ENCODE assay signal across 13 cellular contexts in the genomic region with DNA sequence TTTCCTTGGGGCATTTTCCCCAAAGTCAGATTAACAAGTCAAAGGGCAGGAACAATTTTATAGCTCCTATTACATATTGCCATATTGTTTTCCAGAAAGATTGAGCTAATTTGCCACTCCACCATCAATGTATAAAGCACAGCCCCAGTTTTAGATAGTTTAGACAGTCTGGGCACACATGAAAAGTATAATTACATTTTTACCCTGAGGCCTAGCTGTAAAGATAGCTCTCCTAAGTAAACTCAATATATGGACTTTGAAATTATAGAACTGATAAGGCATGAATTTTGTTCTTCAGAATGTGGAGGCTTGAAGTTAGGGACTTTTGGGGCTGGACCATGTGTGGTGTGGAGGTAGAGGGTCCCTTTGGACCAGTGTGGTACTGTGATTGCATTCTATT.
"Had no signal": no experiment of that assay in that cellular context is flagged by ENCODE, and none has a peak within 500 bp of the region (broad histone marks: within the 10 kb centered on the region; RNA-seq: fewer than 3 reads in every experiment).

No MANE protein-coding gene starts in this region.

- H3K4me3 ChIP-seq: cardiac muscle cell, heart right ventricle, left ventricle myocardium inferior, lower lobe of right lung, pancreas, right lobe of liver, thyroid gland had no signal

- H3K9me3 ChIP-seq: heart right ventricle, left ventricle myocardium inferior, lower lobe of right lung, pancreas, right lobe of liver, thyroid gland had no signal

- ATAC-seq: lower lobe of right lung, pancreas, right lobe of liver had no signal

- H3K36me3 ChIP-seq: cardiac muscle cell, heart right ventricle, left ventricle myocardium inferior, lower lobe of right lung, pancreas, right lobe of liver, thyroid gland had no signal

- DNase-seq: dermis blood vessel endothelial cell; erythroblast; heart right ventricle; islet precursor cell; left ventricle myocardium inferior; lower lobe of right lung; occipital lobe; pancreas; right lobe of liver; stimulated activated CD4-positive, alpha-beta T cell treated with anti-CD3 and anti-CD28 coated beads, Interleukin-12 subunit alpha, Interleukin-12 subunit beta, amount 100 ng/mL, for 4 hours; stimulated activated naive CD4-positive, alpha-beta T cell; thyroid gland had no signal

- H3K27me3 ChIP-seq: cardiac muscle cell, heart right ventricle, pancreas, right lobe of liver, thyroid gland had no signal

- H3K27ac ChIP-seq: cardiac muscle cell, heart right ventricle, left ventricle myocardium inferior, lower lobe of right lung, pancreas, right lobe of liver, thyroid gland had no signal

- H3K4me1 ChIP-seq: lower lobe of right lung, pancreas, right lobe of liver had no signal
